39 cellular contexts compared by ENCODE assay signal in the genomic region with DNA sequence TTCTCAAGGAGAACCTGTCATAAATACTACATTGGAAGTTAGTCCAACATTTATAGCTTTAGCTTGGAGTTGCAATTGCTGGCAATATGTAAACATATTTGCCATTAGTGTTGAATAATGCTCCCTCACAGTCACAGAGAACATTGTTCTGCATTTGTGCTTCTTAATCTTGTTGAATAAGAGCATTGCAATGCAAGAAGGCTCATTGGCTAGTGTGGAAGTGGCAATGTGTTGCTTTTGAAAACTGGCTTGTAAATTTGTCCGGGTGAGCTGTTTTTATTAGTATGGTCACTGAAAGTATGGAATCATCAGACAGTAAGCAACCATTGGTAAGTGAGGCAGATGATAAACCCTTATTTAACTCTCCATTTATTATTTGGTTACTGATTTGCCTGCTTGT. TPM values are rescaled to one million over a fixed set of nuclear protein-coding genes. Genes with fewer than 3 reads are reported as not detected.
"Had no signal": no experiment of that assay in that cellular context is flagged by ENCODE, and none has a peak within 500 bp of the region (broad histone marks: within the 10 kb centered on the region; RNA-seq: fewer than 3 reads in every experiment).

No MANE protein-coding gene starts in this region.

- H3K36me3 ChIP-seq: ascending aorta, cardiac muscle cell had no signal

- ATAC-seq: activated CD8-positive, alpha-beta memory T cell treated with anti-CD3 and anti-CD28 coated beads, Interleukin-2, amount 10 ng/mL, durations not matched to agents 7 days and 5 days; activated CD8-positive, alpha-beta T cell treated with anti-CD3 and anti-CD28 coated beads, Interleukin-2, amount 10 ng/mL, durations not matched to agents 7 days and 5 days; activated naive CD8-positive, alpha-beta T cell treated with anti-CD3 and anti-CD28 coated beads, Interleukin-2, amount 50 U/mL, for 24 hours had no signal

- H3K27me3 Mint-ChIP-seq: activated B cell treated with CpG ODN at 0.5 μM for 24 hours; activated CD4-positive, alpha-beta memory T cell treated with anti-CD3 and anti-CD28 coated beads for 36 hours; activated CD4-positive, alpha-beta T cell treated with anti-CD3 and anti-CD28 coated beads, Interleukin-2, amount 10 ng/mL, durations not matched to agents 24 days and 14 days; activated CD8-positive, alpha-beta memory T cell treated with anti-CD3 and anti-CD28 coated beads, Interleukin-2, amount 10 ng/mL, durations not matched to agents 7 days and 5 days; activated naive CD4-positive, alpha-beta T cell treated with anti-CD3 and anti-CD28 coated beads, Interleukin-2, amount 10 ng/mL, durations not matched to agents 7 days and 5 days; activated naive CD4-positive, alpha-beta T cell treated with anti-CD3 and anti-CD28 coated beads, Interleukin-2, amount 50 U/mL, for 24 hours; activated naive CD8-positive, alpha-beta T cell; activated naive CD8-positive, alpha-beta T cell treated with anti-CD3 and anti-CD28 coated beads, Interleukin-2, amount 10 ng/mL, durations not matched to agents 7 days and 5 days; activated naive CD8-positive, alpha-beta T cell treated with anti-CD3 and anti-CD28 coated beads, Interleukin-2, amount 50 U/mL, for 24 hours; activated T-cell treated with anti-CD3 and anti-CD28 coated beads, Interleukin-2, amount 50 U/mL, for 24 hours; brain; central memory CD8-positive, alpha-beta T cell had no signal

- H3K4me1 Mint-ChIP-seq: activated B cell treated with CpG ODN at 0.5 μM for 24 hours; activated CD4-positive, alpha-beta T cell treated with anti-CD3 and anti-CD28 coated beads, Interleukin-2, amount 10 ng/mL, durations not matched to agents 24 days and 14 days; activated CD8-positive, alpha-beta memory T cell treated with anti-CD3 and anti-CD28 coated beads, Interleukin-2, amount 10 ng/mL, durations not matched to agents 7 days and 5 days; activated naive CD4-positive, alpha-beta T cell treated with anti-CD3 and anti-CD28 coated beads, Interleukin-2, amount 10 ng/mL, durations not matched to agents 7 days and 5 days; activated naive CD4-positive, alpha-beta T cell treated with anti-CD3 and anti-CD28 coated beads, Interleukin-2, amount 50 U/mL, for 24 hours; activated naive CD8-positive, alpha-beta T cell treated with anti-CD3 and anti-CD28 coated beads, Interleukin-2, amount 10 ng/mL, durations not matched to agents 7 days and 5 days; activated naive CD8-positive, alpha-beta T cell treated with anti-CD3 and anti-CD28 coated beads, Interleukin-2, amount 50 U/mL, for 24 hours; central memory CD8-positive, alpha-beta T cell had no signal

- H3K4me3 ChIP-seq: ascending aorta, cardiac muscle cell had no signal

- H3K9me3 ChIP-seq: ascending aorta had no signal

- H3K36me3 Mint-ChIP-seq: activated CD4-positive, alpha-beta memory T cell treated with anti-CD3 and anti-CD28 coated beads for 36 hours; activated CD8-positive, alpha-beta memory T cell treated with anti-CD3 and anti-CD28 coated beads, Interleukin-2, amount 10 ng/mL, durations not matched to agents 7 days and 5 days; activated naive CD4-positive, alpha-beta T cell treated with anti-CD3 and anti-CD28 coated beads, Interleukin-2, amount 10 ng/mL, durations not matched to agents 7 days and 5 days; activated naive CD4-positive, alpha-beta T cell treated with anti-CD3 and anti-CD28 coated beads, Interleukin-2, amount 50 U/mL, for 24 hours; activated naive CD8-positive, alpha-beta T cell; activated naive CD8-positive, alpha-beta T cell treated with anti-CD3 and anti-CD28 coated beads, Interleukin-2, amount 10 ng/mL, durations not matched to agents 7 days and 5 days; brain had no signal

- H3K27me3 ChIP-seq: ascending aorta, cardiac muscle cell had no signal

- H3K27ac ChIP-seq: ascending aorta, cardiac muscle cell, VCaP had no signal

- FAIRE-seq: bronchial epithelial cell, TTC549 had no signal

- H3K4me3 Mint-ChIP-seq: activated B cell treated with CpG ODN at 0.5 μM for 24 hours; activated CD4-positive, alpha-beta memory T cell treated with anti-CD3 and anti-CD28 coated beads for 36 hours; activated CD4-positive, alpha-beta T cell treated with anti-CD3 and anti-CD28 coated beads, Interleukin-2, amount 10 ng/mL, durations not matched to agents 24 days and 14 days; activated CD8-positive, alpha-beta memory T cell treated with anti-CD3 and anti-CD28 coated beads, Interleukin-2, amount 10 ng/mL, durations not matched to agents 7 days and 5 days; activated CD8-positive, alpha-beta T cell treated with anti-CD3 and anti-CD28 coated beads, Interleukin-2, amount 10 ng/mL, durations not matched to agents 7 days and 5 days; activated naive CD4-positive, alpha-beta T cell treated with anti-CD3 and anti-CD28 coated beads, Interleukin-2, amount 10 ng/mL, durations not matched to agents 7 days and 5 days; activated naive CD4-positive, alpha-beta T cell treated with anti-CD3 and anti-CD28 coated beads, Interleukin-2, amount 50 U/mL, for 24 hours; activated naive CD8-positive, alpha-beta T cell; activated naive CD8-positive, alpha-beta T cell treated with anti-CD3 and anti-CD28 coated beads, Interleukin-2, amount 10 ng/mL, durations not matched to agents 7 days and 5 days; activated naive CD8-positive, alpha-beta T cell treated with anti-CD3 and anti-CD28 coated beads, Interleukin-2, amount 50 U/mL, for 24 hours; activated T-cell treated with anti-CD3 and anti-CD28 coated beads, Interleukin-2, amount 50 U/mL, for 24 hours; brain; central memory CD8-positive, alpha-beta T cell; T-helper 1 cell treated with Interleukin-12 subunit alpha and Interleukin-12 subunit beta and Interleukin-4 antibody, amounts not matched to agents 30 μg/mL and 1 μg/mL, for 36 hours; T-helper 2 cell treated with Interferon-gamma antibody and Interleukin-4, amounts not matched to agents 5 μg/mL and 100 μg/mL, for 36 hours had no signal

- H3K27ac Mint-ChIP-seq: activated B cell treated with CpG ODN at 0.5 μM for 24 hours; activated CD4-positive, alpha-beta memory T cell treated with anti-CD3 and anti-CD28 coated beads for 36 hours; activated CD4-positive, alpha-beta T cell treated with anti-CD3 and anti-CD28 coated beads, Interleukin-2, amount 10 ng/mL, durations not matched to agents 24 days and 14 days; activated CD8-positive, alpha-beta memory T cell treated with anti-CD3 and anti-CD28 coated beads, Interleukin-2, amount 10 ng/mL, durations not matched to agents 7 days and 5 days; activated CD8-positive, alpha-beta T cell treated with anti-CD3 and anti-CD28 coated beads, Interleukin-2, amount 10 ng/mL, durations not matched to agents 7 days and 5 days; activated naive CD4-positive, alpha-beta T cell treated with anti-CD3 and anti-CD28 coated beads, Interleukin-2, amount 10 ng/mL, durations not matched to agents 7 days and 5 days; activated naive CD4-positive, alpha-beta T cell treated with anti-CD3 and anti-CD28 coated beads, Interleukin-2, amount 50 U/mL, for 24 hours; activated naive CD8-positive, alpha-beta T cell; activated naive CD8-positive, alpha-beta T cell treated with anti-CD3 and anti-CD28 coated beads, Interleukin-2, amount 10 ng/mL, durations not matched to agents 7 days and 5 days; activated naive CD8-positive, alpha-beta T cell treated with anti-CD3 and anti-CD28 coated beads, Interleukin-2, amount 50 U/mL, for 24 hours; activated T-cell treated with anti-CD3 and anti-CD28 coated beads, Interleukin-2, amount 50 U/mL, for 24 hours; activated T-helper 2 cell treated with anti-CD3 and anti-CD28 coated beads, Interferon-gamma antibody, Interleukin-2, Interleukin-4, amounts not matched to agents 10 μg/mL and 5 μg/mL and 100 μg/mL, durations not matched to agents 14 hours and 24 hours and 36 hours; brain; T-helper 1 cell treated with Interleukin-12 subunit alpha and Interleukin-12 subunit beta and Interleukin-4 antibody, amounts not matched to agents 30 μg/mL and 1 μg/mL, for 36 hours; T-helper 2 cell treated with Interferon-gamma antibody and Interleukin-4, amounts not matched to agents 5 μg/mL and 100 μg/mL, for 36 hours had no signal

- DNase-seq: activated B cell treated with CpG ODN at 0.5 μM for 24 hours; activated CD4-positive, alpha-beta memory T cell treated with anti-CD3 and anti-CD28 coated beads for 36 hours; activated CD4-positive, alpha-beta T cell treated with anti-CD3 and anti-CD28 coated beads for 4 hours; activated CD4-positive, alpha-beta T cell treated with anti-CD3 and anti-CD28 coated beads, Interleukin-2, amount 10 ng/mL, durations not matched to agents 24 days and 14 days; activated CD4-positive, alpha-beta T cell treated with anti-CD3 and anti-CD28 coated beads, Interleukin-2, amount 50 U/mL, for 1 hour; activated CD4-positive, alpha-beta T cell treated with anti-CD3 and anti-CD28 coated beads, Interleukin-2, amount 50 U/mL, for 4 hours; activated CD4-positive, CD25-positive, alpha-beta regulatory T cell treated with anti-CD3 and anti-CD28 coated beads, Interleukin-2, amount 50 U/mL, for 72 hours; activated CD8-positive, alpha-beta memory T cell treated with anti-CD3 and anti-CD28 coated beads for 24 hours; activated CD8-positive, alpha-beta memory T cell treated with anti-CD3 and anti-CD28 coated beads, Interleukin-2, amount 10 ng/mL, durations not matched to agents 7 days and 5 days; activated CD8-positive, alpha-beta memory T cell treated with anti-CD3 and anti-CD28 coated beads, Interleukin-2, amount 50 U/mL, for 48 hours; activated CD8-positive, alpha-beta T cell treated with anti-CD3 and anti-CD28 coated beads, Interleukin-2, amount 10 ng/mL, durations not matched to agents 7 days and 5 days; activated effector memory CD4-positive, alpha-beta T cell treated with Interleukin-2 at 50 U/mL for 16 hours; activated gamma-delta T cell; activated naive CD4-positive, alpha-beta T cell treated with anti-CD3 and anti-CD28 coated beads, Interleukin-2, amount 10 ng/mL, durations not matched to agents 7 days and 5 days; activated naive CD4-positive, alpha-beta T cell treated with Interleukin-2 at 50 U/mL for 16 hours; activated naive CD8-positive, alpha-beta T cell treated with anti-CD3 and anti-CD28 coated beads, Interleukin-2, amount 10 ng/mL, durations not matched to agents 7 days and 5 days; activated naive CD8-positive, alpha-beta T cell treated with anti-CD3 and anti-CD28 coated beads, Interleukin-2, amount 50 U/mL, for 24 hours; activated T-cell treated with anti-CD3 and anti-CD28 coated beads, Interleukin-2, amount 50 U/mL, for 24 hours; activated T-cell treated with anti-CD3 and anti-CD28 coated beads, Interleukin-2, amount 50 U/mL, for 48 hours; amygdala; anterior cingulate cortex; caudate nucleus; cerebellar nuclear complex; T-helper 1 cell; T-helper 2 cell; T-helper 9 cell had no signal

- H3K4me1 ChIP-seq: ascending aorta had no signal

- H3K9me3 Mint-ChIP-seq: activated B cell treated with CpG ODN at 0.5 μM for 24 hours; activated CD4-positive, alpha-beta T cell treated with anti-CD3 and anti-CD28 coated beads, Interleukin-2, amount 10 ng/mL, durations not matched to agents 24 days and 14 days; activated naive CD4-positive, alpha-beta T cell treated with anti-CD3 and anti-CD28 coated beads, Interleukin-2, amount 10 ng/mL, durations not matched to agents 7 days and 5 days; activated naive CD8-positive, alpha-beta T cell treated with anti-CD3 and anti-CD28 coated beads, Interleukin-2, amount 10 ng/mL, durations not matched to agents 7 days and 5 days; activated T-cell treated with anti-CD3 and anti-CD28 coated beads, Interleukin-2, amount 50 U/mL, for 24 hours; activated T-helper 2 cell treated with anti-CD3 and anti-CD28 coated beads, Interferon-gamma antibody, Interleukin-2, Interleukin-4, amounts not matched to agents 10 μg/mL and 5 μg/mL and 100 μg/mL, durations not matched to agents 14 hours and 24 hours and 36 hours; brain; T-helper 1 cell treated with Interleukin-12 subunit alpha and Interleukin-12 subunit beta and Interleukin-4 antibody, amounts not matched to agents 30 μg/mL and 1 μg/mL, for 36 hours; T-helper 2 cell treated with Interferon-gamma antibody and Interleukin-4, amounts not matched to agents 5 μg/mL and 100 μg/mL, for 36 hours had no signal

RNA-seq across cellular contexts. Expression of gene MBL2, which starts 47.7 kb away (rescaled TPM):
- total RNA-seq: activated B cell treated with CpG ODN at 0.5 μM for 24 hours; activated CD4-positive, alpha-beta memory T cell treated with anti-CD3 and anti-CD28 coated beads for 36 hours; activated CD4-positive, alpha-beta T cell treated with anti-CD3 and anti-CD28 coated beads, Interleukin-2, amount 10 ng/mL, durations not matched to agents 24 days and 14 days; activated CD8-positive, alpha-beta memory T cell treated with anti-CD3 and anti-CD28 coated beads, Interleukin-2, amount 10 ng/mL, durations not matched to agents 7 days and 5 days; activated CD8-positive, alpha-beta T cell treated with anti-CD3 and anti-CD28 coated beads, Interleukin-2, amount 10 ng/mL, durations not matched to agents 7 days and 5 days; activated naive CD8-positive, alpha-beta T cell treated with anti-CD3 and anti-CD28 coated beads, Interleukin-2, amount 10 ng/mL, durations not matched to agents 7 days and 5 days; activated T-helper 2 cell treated with anti-CD3 and anti-CD28 coated beads, Interferon-gamma antibody, Interleukin-2, Interleukin-4, amounts not matched to agents 10 μg/mL and 5 μg/mL and 100 μg/mL, durations not matched to agents 14 hours and 24 hours and 36 hours; ascending aorta; bronchial epithelial cell; cardiac muscle cell had no signal
- polyA plus RNA-seq: adipose tissue, cardiac muscle cell had no signal
